Comparison of ENCODE assay signal across 9 cellular contexts in the genomic region with DNA sequence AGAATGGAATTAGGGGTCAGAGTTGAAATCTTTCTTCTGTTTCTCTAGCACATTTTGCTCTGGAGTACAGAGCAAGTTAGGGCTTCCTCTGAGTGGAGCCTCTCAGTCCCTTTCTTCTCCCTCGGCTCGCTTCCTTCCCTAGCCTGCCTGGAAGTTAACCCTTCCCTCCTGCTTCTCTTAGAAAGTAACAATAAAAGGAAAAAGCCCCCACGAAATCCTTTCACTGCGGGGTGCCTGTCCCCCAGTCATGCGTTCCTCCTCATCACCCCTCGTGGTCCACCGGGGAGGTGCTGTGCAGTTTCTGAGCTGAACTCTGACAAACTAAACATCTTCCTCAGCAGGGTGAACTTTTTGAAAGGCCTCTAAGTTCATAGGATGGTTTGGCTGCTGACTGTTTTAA. TPM values are rescaled to one million over a fixed set of nuclear protein-coding genes. Genes with fewer than 3 reads are reported as not detected.
DNase-seq lines count a peak whose midpoint lies in the region; TF ChIP-seq lines count a peak whose summit lies in the region.
"Had no signal": no experiment of that assay in that cellular context is flagged by ENCODE, and none has a peak within 500 bp of the region (broad histone marks: within the 10 kb centered on the region; RNA-seq: fewer than 3 reads in every experiment).

No MANE protein-coding gene starts in this region.

- peaks cover 51% of the 10 kb centered on the region for H3K4me1 Mint-ChIP-seq in Calu3 (ENCODE audit: low read depth, unreplicated experiment)

- peaks cover 60% of the 10 kb centered on the region for H3K27me3 Mint-ChIP-seq in Calu3 (ENCODE audit: unreplicated experiment)

- no peaks in the 10 kb centered on the region for H3K9me3 ChIP-seq in parathyroid adenoma (ENCODE audit: control insufficient read depth, low read length)

- intact Hi-C loops in Calu3 (cut with micrococcal nuclease; ENCODE audit: unreplicated experiment): no loop called here

- H3K4me2 ChIP-seq in parathyroid adenoma (ENCODE audit: low read length): peak overlapping the region; percentile 35

- TF ChIP-seq CTCF in Calu3 (IDR thresholded peaks at IDR 0.05; ENCODE audit: unreplicated experiment) (no peak), epithelial cell of esophagus (IDR thresholded peaks at IDR 0.05; ENCODE audit: insufficient read depth, low read depth, low read length, missing control alignments) (no peak), parathyroid adenoma (IDR thresholded peaks at IDR 0.05) (no peak)

- H3K27me3 ChIP-seq in parathyroid adenoma (ENCODE audit: control insufficient read depth, insufficient read depth, low read length): no peaks in the 10 kb centered on the region

- CTCF ChIA-PET in Calu3 (lab: Charles Lee): no interaction called here

- no peak overlapping the region for H3K27ac ChIP-seq in parathyroid adenoma

- no TSS peak for BruUV-seq in Calu3 (replicated peaks; lab: Mats Ljungman, UMichigan)

- H3K27ac Mint-ChIP-seq in Calu3 (ENCODE audit: unreplicated experiment): peak overlapping the region; percentile 64

- no peak overlapping the region for H3K9ac ChIP-seq in parathyroid adenoma

- H3K4me3 ChIP-seq in epithelial cell of esophagus (ENCODE audit: low read length) (peak overlapping the region; percentile 70), parathyroid adenoma (ENCODE audit: low read depth, low read length) (no peak overlapping the region)
- H3K4me3 ChIP-seq: lung had no signal

- H3K79me2 ChIP-seq in parathyroid adenoma: no peaks in the 10 kb centered on the region

- no peaks in the 10 kb centered on the region for H3K36me3 ChIP-seq in parathyroid adenoma (ENCODE audit: control insufficient read depth, insufficient read depth, low read length)

- H3K4me1 ChIP-seq in parathyroid adenoma: no peaks in the 10 kb centered on the region

- H3K4me3 Mint-ChIP-seq in Calu3 (ENCODE audit: low read depth, unreplicated experiment): peak overlapping the region; percentile 97

- DNase-seq in Calu3 (no peak), NCI-H69 (lab: John Stamatoyannopoulos, UW) (peak; percentile 45), epithelial cell of esophagus (ENCODE audit: low read depth) (no peak), HuH-7.5 (ENCODE audit: low spot score) (no peak), HUDEP-2 (lab: John Stamatoyannopoulos, UW; ENCODE audit: unreplicated experiment in 76 of 76) (no peak), HPDE6-E6E7 (ENCODE audit: extremely low spot score) (no peak), NCI-H1694 treated with DMSO at 0.1 percent for 48 hours (lab: John Stamatoyannopoulos, UW) (no peak)

- H3K36me3 Mint-ChIP-seq in Calu3 (ENCODE audit: insufficient read depth, unreplicated experiment): peaks cover 44% of the 10 kb centered on the region

- no peaks in the 10 kb centered on the region for H3K9me3 Mint-ChIP-seq in Calu3 (ENCODE audit: low read depth, unreplicated experiment)

- no peak overlapping the region for H2AFZ ChIP-seq in parathyroid adenoma

RNA-seq across cellular contexts. Expression of a gene that starts 2.0 kb away (rescaled TPM):
- 164 and 175 TPM in 2 replicates for total RNA-seq in Calu3 (2022)
